Comparison of ENCODE assay signal across 15 cellular contexts in genomic region chr11:100776212-100776896, GRCh38.
DNase-seq lines count a peak whose midpoint lies in the region; ATAC-seq and TF ChIP-seq lines count a peak whose summit lies in the region.
"Had no signal": no experiment of that assay in that cellular context is flagged by ENCODE, and none has a peak within 500 bp of the region (broad histone marks: within the 10 kb centered on the region; RNA-seq: fewer than 3 reads in every experiment).

No MANE protein-coding gene starts in this region.

- no peaks in the 10 kb centered on the region for H3K79me2 ChIP-seq in fibroblast of lung (ENCODE audit: control insufficient read depth, insufficient read depth, low read length)

- H2AFZ ChIP-seq in fibroblast of lung (ENCODE audit: low read length): no peak overlapping the region

- H3K27ac ChIP-seq in Peyer's patch: peak overlapping the region in 3 of 4 donors; percentile 60 to 89 (median 76)
- H3K27ac ChIP-seq in fibroblast of lung (ENCODE audit: insufficient read depth, low read length): no peak overlapping the region
- H3K27ac ChIP-seq in muscle layer of duodenum (ENCODE audit: low read length): peak overlapping the region; percentile 75
- H3K27ac ChIP-seq: C4-2B, esophagus muscularis mucosa, left ventricle myocardium inferior had no signal

- H4K20me1 ChIP-seq in fibroblast of lung (ENCODE audit: control insufficient read depth, extremely low read depth, insufficient read depth, low read length): no peaks in the 10 kb centered on the region

- DNase-seq in AG10803 (ENCODE audit: low read depth) (peak; percentile 22), Peyer's patch (peak in 1 of 3 donors; percentile 55), fibroblast of lung (ENCODE audit: low read depth in 2 of 2) (peak; percentile 81 to 86)
- DNase-seq: activated CD8-positive, alpha-beta T cell treated with anti-CD3 and anti-CD28 coated beads for 36 hours; activated naive CD8-positive, alpha-beta T cell treated with anti-CD3 and anti-CD28 coated beads, Interleukin-2, amount 50 U/mL, for 24 hours; H7; left ventricle myocardium inferior; NCI-H748 treated with DMSO at 0.1 percent for 48 hours had no signal

- H3K4me2 ChIP-seq in fibroblast of lung (ENCODE audit: extremely low read depth, insufficient read depth, low read length): no peak overlapping the region

- H3K36me3 ChIP-seq in Peyer's patch (no peaks in the 10 kb centered on the region), fibroblast of lung (ENCODE audit: control insufficient read depth, insufficient read depth, low read length) (no peaks in the 10 kb centered on the region), muscle layer of duodenum (ENCODE audit: control insufficient read depth in 1 of 2, insufficient read depth in 2 of 2, low read length in 2 of 2) (no peaks in the 10 kb centered on the region)

- H3K4me3 ChIP-seq in AG10803 (ENCODE audit: low read length): no peak overlapping the region
- peak overlapping the region in 1 of 4 donors; percentile 32 for H3K4me3 ChIP-seq in Peyer's patch
- H3K4me3 ChIP-seq in fibroblast of lung (replicated peaks in 1 of 4; ENCODE audit: control extremely low read depth in 1 of 4, insufficient read depth in 1 of 4, low read depth in 3 of 4, low read length in 4 of 4): no peak overlapping the region
- H3K4me3 ChIP-seq in muscle layer of duodenum (ENCODE audit: low read depth in 1 of 2, low read length in 2 of 2): no peak overlapping the region
- H3K4me3 ChIP-seq: esophagus muscularis mucosa, left ventricle myocardium inferior had no signal

- no peak overlapping the region for H3K9ac ChIP-seq in fibroblast of lung (ENCODE audit: insufficient read depth, low read length)

- H3K9me3 ChIP-seq in Peyer's patch (no peaks in the 10 kb centered on the region), fibroblast of lung (ENCODE audit: control insufficient read depth, insufficient read depth, low read depth, low read length) (no peaks in the 10 kb centered on the region), muscle layer of duodenum (ENCODE audit: control insufficient read depth in 1 of 2, low read length in 2 of 2) (no peaks in the 10 kb centered on the region)
- H3K9me3 ChIP-seq: esophagus muscularis mucosa, left ventricle myocardium inferior had no signal

- H3K27me3 ChIP-seq in Peyer's patch (no peaks in the 10 kb centered on the region), fibroblast of lung (ENCODE audit: control insufficient read depth, insufficient read depth, low read length) (no peaks in the 10 kb centered on the region), muscle layer of duodenum (ENCODE audit: low read depth, low read length) (no peaks in the 10 kb centered on the region)
- H3K27me3 ChIP-seq: esophagus muscularis mucosa had no signal

- TF ChIP-seq POLR2A in Peyer's patch (IDR thresholded peaks at IDR 0.05): no peak

- ATAC-seq in activated CD4-positive, CD25-positive, alpha-beta regulatory T cell treated with anti-CD3 and anti-CD28 coated beads, Interleukin-2, amount 50 U/mL, for 24 hours: no peak
- ATAC-seq in HG02678 (IDR thresholded peaks at IDR 0.05; ENCODE audit: unreplicated experiment) (no peak), HG02610 (IDR thresholded peaks at IDR 0.05; ENCODE audit: unreplicated experiment) (no peak), GM21786 (IDR thresholded peaks at IDR 0.05; ENCODE audit: unreplicated experiment) (no peak)
- ATAC-seq: activated CD8-positive, alpha-beta T cell treated with anti-CD3 and anti-CD28 coated beads for 36 hours; activated naive CD8-positive, alpha-beta T cell treated with anti-CD3 and anti-CD28 coated beads, Interleukin-2, amount 50 U/mL, for 24 hours had no signal

- peaks cover 0 to 17% (median 0%) of the 10 kb centered on the region in 4 donors for H3K4me1 ChIP-seq in Peyer's patch
- H3K4me1 ChIP-seq in fibroblast of lung (ENCODE audit: control insufficient read depth, extremely low read depth, insufficient read depth, low read length): no peaks in the 10 kb centered on the region
- peaks cover 0 to 5% of the 10 kb centered on the region in 2 donors for H3K4me1 ChIP-seq in muscle layer of duodenum (ENCODE audit: control insufficient read depth in 1 of 2, insufficient read depth in 2 of 2, low read length in 2 of 2)
- H3K4me1 ChIP-seq: esophagus muscularis mucosa had no signal

- TF ChIP-seq CTCF in AG10803 (conservative IDR thresholded peaks at IDR 0.05; ENCODE audit: low read length) (no peak), Peyer's patch (IDR thresholded peaks at IDR 0.05) (no peak), fibroblast of lung (conservative IDR thresholded peaks at IDR 0.05 in 1 of 2, IDR thresholded peaks at IDR 0.05 in 1 of 2; ENCODE audit: low read depth in 1 of 2, low read length in 2 of 2) (no peak)
